12 cellular contexts compared by ENCODE assay signal in the genomic region with DNA sequence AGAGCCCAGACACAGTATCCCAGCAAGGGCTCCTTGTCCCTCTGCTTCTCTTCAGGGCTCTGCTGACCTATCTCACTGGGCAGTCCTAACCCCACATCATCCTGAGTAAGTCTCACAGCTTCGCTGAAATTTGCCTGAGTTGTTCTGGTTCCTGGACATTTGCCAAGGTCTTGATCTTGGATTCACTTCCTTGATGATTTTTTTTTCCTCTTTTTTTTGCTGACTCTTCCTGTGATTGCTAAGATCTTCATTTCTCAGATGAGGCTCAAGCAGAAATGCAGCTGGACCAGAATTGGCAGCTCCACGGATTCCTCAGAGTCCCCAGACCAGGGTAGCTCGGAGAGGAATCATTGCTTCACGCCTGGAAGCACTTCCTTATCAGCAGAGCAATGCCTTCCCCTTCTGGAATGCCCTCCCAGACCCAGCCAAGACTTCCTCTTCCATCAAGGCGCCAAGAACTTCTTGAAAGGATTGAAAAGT. TPM values are rescaled to one million over a fixed set of nuclear protein-coding genes. Genes with fewer than 3 reads are reported as not detected.
A peak's percentile ranks its signal among the peaks of the same experiment; 100 is the strongest.
DNase-seq lines count a peak whose midpoint lies in the region; ATAC-seq and TF ChIP-seq lines count a peak whose summit lies in the region.
"Had no signal": no experiment of that assay in that cellular context is flagged by ENCODE, and none has a peak within 500 bp of the region (broad histone marks: within the 10 kb centered on the region; RNA-seq: fewer than 3 reads in every experiment).

No MANE protein-coding gene starts in this region.

- TF ChIP-seq EP300 in SK-N-SH (IDR thresholded peaks at IDR 0.05; ENCODE audit: borderline replicate concordance in 1 of 2, low read depth in 1 of 2, low read length in 1 of 2): no peak; a peak in 1 of 4 replicates

- no peaks in the 10 kb centered on the region for H4K20me1 ChIP-seq in SK-N-SH (ENCODE audit: insufficient read depth)

- no peak overlapping the region for H3K9ac ChIP-seq in SK-N-SH

- H3K27ac ChIP-seq in SK-N-SH (ENCODE audit: low read depth in 2 of 2, low read length in 1 of 2): no peak overlapping the region; a peak in 1 of 4 replicates

- no peak for TF ChIP-seq RAD21 in SK-N-SH (IDR thresholded peaks at IDR 0.05; ENCODE audit: low read length)

- ATAC-seq in HG02884 (IDR thresholded peaks at IDR 0.05; ENCODE audit: unreplicated experiment) (no peak), HG03571 (IDR thresholded peaks at IDR 0.05; ENCODE audit: unreplicated experiment) (no peak)

- H3K79me2 ChIP-seq in SK-N-SH (ENCODE audit: insufficient read depth): no peaks in the 10 kb centered on the region

- H3K4me1 ChIP-seq in SK-N-SH (ENCODE audit: control insufficient read depth in 1 of 2, insufficient read depth in 2 of 2, low read depth in 1 of 2, low read length in 1 of 2): no peaks in the 10 kb centered on the region

- peak overlapping the region; percentile 45; the same call in 1 of the 2 replicates for H3K4me2 ChIP-seq in SK-N-SH

- TF ChIP-seq CTCF in SK-N-SH (IDR thresholded peaks at IDR 0.05) (no peak), fibroblast of villous mesenchyme (IDR thresholded peaks at IDR 0.05; ENCODE audit: insufficient read depth, low read depth, low read length) (no peak)

- CTCF ChIA-PET in SK-N-SH (lab: Yijun Ruan, JAX): interaction anchor here (1.1 to 1.4 kb wide), 2 partner anchors 104 to 110 kb away, joined by 3 to 4 read pairs; no protein-coding TSS in a partner anchor

- peaks cover 6% of the 10 kb centered on the region; the same call in 1 of the 2 replicates for H3K27me3 ChIP-seq in SK-N-SH (ENCODE audit: insufficient read depth)

- H3K9me2 ChIP-seq in SK-N-SH: no peaks in the 10 kb centered on the region

- H2AFZ ChIP-seq in SK-N-SH (ENCODE audit: low read depth): no peak overlapping the region

- no peaks in the 10 kb centered on the region for H3K36me3 ChIP-seq in SK-N-SH (replicated peaks in 1 of 2; ENCODE audit: control insufficient read depth in 1 of 2, insufficient read depth in 2 of 2, low read length in 1 of 2)

- H3K9me3 ChIP-seq in SK-N-SH: no peaks in the 10 kb centered on the region

- DNase-seq in EL: peak; percentile 64
- no peak for DNase-seq in SK-N-SH
- peak; percentile 54 for DNase-seq in fibroblast of villous mesenchyme (ENCODE audit: low read depth)
- peak; percentile 17 for DNase-seq in pons (ENCODE audit: low spot score)
- no peak for DNase-seq in AG08396 (ENCODE audit: low spot score)
- no peak for DNase-seq in SK-N-DZ (ENCODE audit: low spot score)
- DNase-seq: activated CD4-positive, CD25-positive, alpha-beta regulatory T cell treated with anti-CD3 and anti-CD28 coated beads, Interleukin-2, amount 50 U/mL, for 72 hours; activated gamma-delta T cell treated with Interleukin-2 at 50 U/mL for 16 hours; CD4-positive, alpha-beta memory T cell; nucleus accumbens had no signal

- WGBS in SK-N-SH (ENCODE audit: low lambda C conversion rate): 56% methylated on average over 5 of the region's 5 CpGs

- H3K4me3 ChIP-seq in SK-N-SH (ENCODE audit: low read depth in 2 of 2, low read length in 1 of 2): no peak overlapping the region
- no peak overlapping the region for H3K4me3 ChIP-seq in fibroblast of villous mesenchyme (ENCODE audit: low read depth, low read length)

- POLR2A ChIA-PET in SK-N-SH (lab: Yijun Ruan, JAX): no interaction called here

- H3F3A ChIP-seq in SK-N-SH (replicated peaks; ENCODE audit: insufficient read depth): no peaks in the 10 kb centered on the region

TF ChIP-seq in SK-N-SH, 30 proteins besides CTCF, POLR2A, EP300 and RAD21:
- peak; percentile 61; the same call in 1 of the 2 replicates for TF ChIP-seq NFIC (IDR thresholded peaks at IDR 0.05; ENCODE audit: borderline replicate concordance)
- TF ChIP-seq FOXM1 (IDR thresholded peaks at IDR 0.05; ENCODE audit: low read depth): no peak

RNA-seq across cellular contexts. Expression of a gene that starts 8.6 kb away (rescaled TPM):
- polyA plus RNA-seq in SK-N-SH (2012; rRNA removed): 0.54 and 0.70 TPM in 2 replicates
- polyA plus RNA-seq in SK-N-SH (2012; cell fraction: cytosol; rRNA removed): 0.18 and 0.46 TPM in 2 replicates
- 1.7 and 1.9 TPM in 2 replicates for polyA plus RNA-seq in SK-N-SH (2012; cell fraction: nucleus; rRNA removed)
- 5.5 and 7.3 TPM in 2 replicates for total RNA-seq in fibroblast of villous mesenchyme
- polyA plus RNA-seq in SK-N-DZ (2014; cell fraction: cytosol; rRNA removed): 0.06 and 0.48 TPM in 2 replicates
- polyA plus RNA-seq in SK-N-DZ (2014; cell fraction: nucleus; rRNA removed): 1.8 TPM in 2 replicates

Comparison
In these comparisons a context has a peak if more than half of its experiments do, and no peak if none do; other contexts are left out.
1. DNase-seq: peak in EL (single experiment), fibroblast of villous mesenchyme (single experiment) and pons (single experiment); none in SK-N-SH (single experiment), AG08396 (single experiment) and SK-N-DZ (single experiment).